8 cellular contexts compared by ENCODE assay signal in genomic region chr4:83009529-83009928, GRCh38. TPM values are rescaled to one million over a fixed set of nuclear protein-coding genes. Genes with fewer than 3 reads are reported as not detected.
DNase-seq lines count a peak whose midpoint lies in the region; ATAC-seq, FAIRE-seq and TF ChIP-seq lines count a peak whose summit lies in the region.

No MANE protein-coding gene starts in this region.

- peaks cover 71% of the 10 kb centered on the region for H3K79me2 ChIP-seq in GM12878 (ENCODE audit: control insufficient read depth, insufficient read depth, low read length)

- in situ Hi-C loops in GM12878 (cut with MboI): no loop called here

- RAD21 ChIA-PET in GM12878 (lab: Charles Lee; ENCODE audit: unreplicated experiment): interaction anchor here (1.0 to 6.5 kb wide), 5 partner anchors 27 to 136 kb away, joined by 3 to 68 read pairs (median 19); partner anchors contain the start of genes COPS4 and THAP9

- no peak for TF ChIP-seq EP300 in A549 (IDR thresholded peaks at IDR 0.05)
- no peak for TF ChIP-seq EP300 in GM12878 (IDR thresholded peaks at IDR 0.05; ENCODE audit: borderline replicate concordance in 1 of 2, control insufficient read depth in 1 of 2, low read depth in 2 of 2, low read length in 2 of 2)

- no peaks in the 10 kb centered on the region for H3K27me3 ChIP-seq in GM12878 (replicated peaks in 1 of 2; ENCODE audit: control insufficient read depth in 2 of 2, insufficient read depth in 2 of 2, low read length in 1 of 2)
- H3K27me3 ChIP-seq in mesenchymal stem cell (ENCODE audit: control insufficient read depth in 1 of 2, insufficient read depth in 1 of 2, low read length in 2 of 2): no peaks in the 10 kb centered on the region

- TSS peak; percentile 53 for BruUV-seq in GM12878 (replicated peaks; lab: Mats Ljungman, UMichigan)

- no peak overlapping the region for H3K18ac ChIP-seq in mesenchymal stem cell (ENCODE audit: low read depth in 1 of 2, low read length in 2 of 2)

- H2AFZ ChIP-seq in GM12878 (ENCODE audit: control insufficient read depth, low read depth, low read length) (no peak overlapping the region), mesenchymal stem cell (ENCODE audit: low read depth, low read length) (no peak overlapping the region)

- SMC1A ChIA-PET in GM12878 (lab: Charles Lee; ENCODE audit: uncharacterized antibody, unreplicated experiment): interaction anchor here (0.9 to 3.9 kb wide), 7 partner anchors 11 to 123 kb away, joined by 3 to 33 read pairs (median 5); partner anchors contain the start of gene COPS4

- no peak overlapping the region for H3K14ac ChIP-seq in mesenchymal stem cell (ENCODE audit: low read length in 2 of 2)

- CTCF ChIA-PET in A549 (lab: Yijun Ruan, JAX) (no interaction called here), HEK293T (lab: Yijun Ruan, JAX) (interaction anchor here (0.7 kb wide), 1 partner anchor 97 kb away, joined by 3 read pairs; no protein-coding TSS in a partner anchor), GM12878 (lab: Yijun Ruan, JAX) (interaction anchor here (0.6 to 1.1 kb wide), 5 partner anchors 30 to 395 kb away, joined by 3 to 4 read pairs (median 3); no protein-coding TSS in a partner anchor)

- H2AK5ac ChIP-seq in mesenchymal stem cell (ENCODE audit: low read length, severe bottlenecking): no peak overlapping the region

- no peaks in the 10 kb centered on the region for H4K20me1 ChIP-seq in GM12878 (ENCODE audit: control insufficient read depth, insufficient read depth)

- FAIRE-seq in A549 (lab: Jason Lieb, UNC) (no peak), GM12878 (lab: Jason Lieb, UNC) (no peak)

- H3K36me3 ChIP-seq in GM12878 (ENCODE audit: control insufficient read depth in 2 of 2, insufficient read depth in 2 of 2, low read length in 1 of 2) (no peaks in the 10 kb centered on the region), mesenchymal stem cell (ENCODE audit: control insufficient read depth in 1 of 2, insufficient read depth in 2 of 2, low read depth in 1 of 2, low read length in 2 of 2) (no peaks in the 10 kb centered on the region)

- H2BK5ac ChIP-seq in mesenchymal stem cell (ENCODE audit: low read depth, low read length, poor library complexity, severe bottlenecking): no peak overlapping the region

- TF ChIP-seq POLR2A in A549 (IDR thresholded peaks at IDR 0.05; ENCODE audit: low read length) (no peak), GM12878 (IDR thresholded peaks at IDR 0.05; ENCODE audit: low read depth, low read length) (no peak)

- WGBS in A549 (ENCODE audit: missing lambda C conversion rate): 71% methylated on average over 3 of the region's 3 CpGs
- WGBS in GM12878 (ENCODE audit: insufficient coverage, insufficient replicate concordance, low lambda C conversion rate, missing lambda C conversion rate): 57% methylated on average over 3 of the region's 3 CpGs
- 85% methylated on average over 2 of the region's 3 CpGs for WGBS in mesenchymal stem cell

- H3K9ac ChIP-seq in GM12878 (ENCODE audit: control insufficient read depth, insufficient read depth, low read length) (peak overlapping the region; percentile 95), mesenchymal stem cell (ENCODE audit: low read length) (peak overlapping the region; percentile 99)

- H3K4ac ChIP-seq in mesenchymal stem cell (ENCODE audit: low read depth in 1 of 2, low read length in 2 of 2): no peak overlapping the region

- H3K4me2 ChIP-seq in A549: peak overlapping the region; percentile 79
- H3K4me2 ChIP-seq in GM12878 (ENCODE audit: control insufficient read depth, insufficient read depth): peak overlapping the region; percentile 72
- peak overlapping the region; percentile 93 for H3K4me2 ChIP-seq in mesenchymal stem cell (ENCODE audit: low read length, poor library complexity, severe bottlenecking)

- POLR2A ChIA-PET in A549 (lab: Yijun Ruan, JAX) (interaction anchor here (1.1 kb wide), 1 partner anchor 25 kb away, joined by 5 read pairs; the partner anchor contains the start of gene COPS4), HEK293T (lab: Yijun Ruan, JAX) (interaction anchor here (1.7 to 2.6 kb wide), 2 partner anchors 108 to 275 kb away, joined by 5 to 16 read pairs; partner anchors contain the start of genes COQ2 and THAP9), GM12878 (lab: Charles Lee) (interaction anchor here (1.3 to 3.3 kb wide), 3 partner anchors 20 to 27 kb away, joined by 5 to 27 read pairs (median 6); partner anchors contain the start of gene COPS4)

- TF ChIP-seq CTCF in A549 (IDR thresholded peaks at IDR 0.05) (no peak), GM12878 (IDR thresholded peaks at IDR 0.05 in 2 of 3, conservative IDR thresholded peaks at IDR 0.05 in 1 of 3; ENCODE audit: control insufficient read depth in 2 of 3, extremely low read depth in 1 of 3, insufficient read depth in 1 of 3, low read depth in 3 of 3, low read length in 3 of 3) (no peak)

- TF ChIP-seq RAD21 in A549 (conservative IDR thresholded peaks at IDR 0.05 in 1 of 2, IDR thresholded peaks at IDR 0.05 in 1 of 2) (no peak), GM12878 (IDR thresholded peaks at IDR 0.05; ENCODE audit: insufficient read depth, low read depth, low read length) (no peak)

- peak overlapping the region; percentile 80 for H3K4me3 ChIP-seq in A549
- H3K4me3 ChIP-seq in GM12878: peak overlapping the region; percentile 76
- H3K4me3 ChIP-seq in mesenchymal stem cell (ENCODE audit: insufficient read depth in 1 of 2, low read depth in 1 of 2, low read length in 2 of 2): peak overlapping the region in 1 of 2 experiments; percentile 95

- H3K79me1 ChIP-seq in mesenchymal stem cell (replicated peaks; ENCODE audit: low read length, poor library complexity, severe bottlenecking): peaks cover 11% of the 10 kb centered on the region

- no peak overlapping the region for H3K23ac ChIP-seq in mesenchymal stem cell (ENCODE audit: low read length in 2 of 2)

- H3K4me1 ChIP-seq in A549 (peaks cover 23% of the 10 kb centered on the region), GM12878 (ENCODE audit: control insufficient read depth, insufficient read depth, low read length) (no peaks in the 10 kb centered on the region), mesenchymal stem cell (ENCODE audit: control insufficient read depth, insufficient read depth, low read depth, low read length) (peaks cover 2% of the 10 kb centered on the region)

- ATAC-seq in A549: no peak
- no peak for ATAC-seq in GM12878
- ATAC-seq in GM21528 (IDR thresholded peaks at IDR 0.05; ENCODE audit: low FRiP score, unreplicated experiment): no peak
- no peak for ATAC-seq in HG03097 (IDR thresholded peaks at IDR 0.05; ENCODE audit: low FRiP score, unreplicated experiment)

- H3K9me3 ChIP-seq in A549 (no peaks in the 10 kb centered on the region), GM12878 (replicated peaks; ENCODE audit: control insufficient read depth, insufficient read depth, low read length) (no peaks in the 10 kb centered on the region), mesenchymal stem cell (ENCODE audit: control insufficient read depth, low read length) (no peaks in the 10 kb centered on the region)

- intact Hi-C loops in GM12878 (cut with micrococcal nuclease; ENCODE audit: unreplicated experiment): no loop called here

- DNase-seq in A549 (ENCODE audit: low read depth in 1 of 2, low spot score in 1 of 2) (no peak), HEK293T (ENCODE audit: extremely low spot score) (no peak), GM12878 (ENCODE audit: low read depth, low spot score) (no peak), mesenchymal stem cell (peak; percentile 51), NCI-H128 (lab: John Stamatoyannopoulos, UW; ENCODE audit: unreplicated experiment) (no peak), NCI-H446 treated with DMSO at 0.1 percent for 48 hours (lab: John Stamatoyannopoulos, UW) (no peak)

- H4K8ac ChIP-seq in mesenchymal stem cell (ENCODE audit: low read length): no peak overlapping the region

- H2BK15ac ChIP-seq in mesenchymal stem cell (ENCODE audit: low read depth, poor library complexity, severe bottlenecking): no peak overlapping the region

- H2BK12ac ChIP-seq in mesenchymal stem cell (ENCODE audit: low read length in 2 of 2): no peak overlapping the region

- H4K91ac ChIP-seq in mesenchymal stem cell (ENCODE audit: low read length): no peak overlapping the region

- peak overlapping the region; percentile 90 to 96; a peak in 5 of 6 replicates for H3K27ac ChIP-seq in A549
- peak overlapping the region; percentile 92 for H3K27ac ChIP-seq in GM12878 (ENCODE audit: control insufficient read depth, insufficient read depth)
- no peak overlapping the region for H3K27ac ChIP-seq in mesenchymal stem cell (ENCODE audit: low read length, poor library complexity, severe bottlenecking)

- H2BK120ac ChIP-seq in mesenchymal stem cell (ENCODE audit: low read depth, low read length): no peak overlapping the region

RNA-seq across cellular contexts. Expression of gene LIN54, which starts 1.1 kb away (rescaled TPM):
- 12.0 and 12.7 TPM in 2 replicates for polyA plus RNA-seq in A549 (2011; rRNA removed)
- 4.5 and 5.7 TPM in 2 replicates for polyA plus RNA-seq in A549 (2012; cell fraction: cytosol; rRNA removed)
- 2.3 and 2.4 TPM in 2 replicates for polyA plus RNA-seq in A549 (2012; cell fraction: nucleus; rRNA removed)
- polyA plus RNA-seq in A549 (2017; fragmentation: RNase III; extraction: RNeasy Plus Mini Kit Qiagen cat#74134 plus additional on column Dnase treatment): 6.7 to 6.9 TPM (median 6.8 TPM) in 3 replicates
- polyA minus RNA-seq in A549 (2011; rRNA and poly(A)+ RNA removed): 22.4 and 24.1 TPM in 2 replicates
- total RNA-seq in GM12878 (2013; cell fraction: nucleolus; rRNA removed): 20.8 and 21.2 TPM in 2 replicates
- 16.3 and 18.6 TPM in 2 replicates for total RNA-seq in GM12878 (2014; rRNA removed)
- total RNA-seq in GM12878 (2014; rRNA removed; fragmentation: Illumina TruSeq; extraction: Trizol): 17.3 and 19.0 TPM in 2 replicates
- 13.1 and 14.5 TPM in 2 replicates for total RNA-seq in GM12878 (2021)
- polyA plus RNA-seq in GM12878 (2011; ENCODE audit: low read depth): 1.7 TPM
- polyA plus RNA-seq in GM12878 (2011; rRNA removed): 20.4 and 24.2 TPM in 2 replicates
- polyA plus RNA-seq in GM12878 (2011; cell fraction: cytosol; rRNA removed): 12.2 and 14.1 TPM in 2 replicates
- 7.6 and 8.2 TPM in 2 replicates for polyA plus RNA-seq in GM12878 (2011; cell fraction: nucleus; rRNA removed)
- polyA plus RNA-seq in GM12878 (2012): 3.2 and 5.3 TPM in 2 replicates
- polyA plus RNA-seq in GM12878 (2014; fragmentation: Illumina TruSeq; extraction: Trizol): 13.9 and 16.1 TPM in 2 replicates
- polyA plus RNA-seq in GM12878 (2014; fragmentation: Nextera tagmentation; extraction: Ambion mirVana): 1 to 10 TPM; 1.5 to 2.0 TPM
- 7.8 and 8.8 TPM in 2 replicates for polyA plus RNA-seq in GM12878 (2014; rRNA removed)
- 10 to 100 TPM in 1 of 2 experiments, 1 to 10 TPM in 1; 9.6 to 10.5 TPM for polyA plus RNA-seq in GM12878 (2016; fragmentation: Nextera tagmentation; extraction: Ambion mirVana)
- polyA minus RNA-seq in GM12878 (2011; rRNA and poly(A)+ RNA removed): 49.2 and 64.7 TPM in 2 replicates
- 14.7 and 17.7 TPM in 2 replicates for polyA minus RNA-seq in GM12878 (2011; cell fraction: cytosol; rRNA and poly(A)+ RNA removed)
- polyA minus RNA-seq in GM12878 (2011; cell fraction: nucleus; rRNA and poly(A)+ RNA removed): 14.6 and 22.1 TPM in 2 replicates
- 8.7 TPM for polyA plus RNA-seq in mesenchymal stem cell (2013, experiment 1 of 2)
- 8.6 TPM for polyA plus RNA-seq in mesenchymal stem cell (2013, experiment 2 of 2)

RNA-seq across cellular contexts. Expression of gene COPS4, which starts 25.5 kb away (rescaled TPM):
- polyA plus RNA-seq in A549 (2011; rRNA removed) (35.5 and 36.5 TPM in 2 replicates), A549 (2017; fragmentation: RNase III; extraction: RNeasy Plus Mini Kit Qiagen cat#74134 plus additional on column Dnase treatment) (36.8 to 40.4 TPM (median 39.9 TPM) in 3 replicates), GM12878 (2011; rRNA removed) (55.2 and 76.7 TPM in 2 replicates), GM12878 (2014; fragmentation: Illumina TruSeq; extraction: Trizol) (73.8 and 95.4 TPM in 2 replicates), GM12878 (2014; fragmentation: Nextera tagmentation; extraction: Ambion mirVana) (100 to 1,000 TPM; 112 to 159 TPM), GM12878 (2014; rRNA removed) (45.2 and 59.6 TPM in 2 replicates), GM12878 (2016; fragmentation: Nextera tagmentation; extraction: Ambion mirVana) (10 to 100 TPM; 79.9 to 89.3 TPM)
- polyA plus RNA-seq in A549 (2012; cell fraction: cytosol; rRNA removed): 20.6 and 23.7 TPM in 2 replicates
- polyA plus RNA-seq in A549 (2012; cell fraction: nucleus; rRNA removed): 9.0 and 9.6 TPM in 2 replicates
- 9.3 and 10.2 TPM in 2 replicates for polyA minus RNA-seq in A549 (2011; rRNA and poly(A)+ RNA removed)
- total RNA-seq in GM12878 (2013; cell fraction: nucleolus; rRNA removed): 21.9 and 26.4 TPM in 2 replicates
- total RNA-seq in GM12878 (2014; rRNA removed) (54.6 and 65.1 TPM in 2 replicates), GM12878 (2014; rRNA removed; fragmentation: Illumina TruSeq; extraction: Trizol) (59.6 and 63.4 TPM in 2 replicates), GM12878 (2021) (34.2 and 35.5 TPM in 2 replicates)
- 32.4 TPM for polyA plus RNA-seq in GM12878 (2011; ENCODE audit: low read depth)
- polyA plus RNA-seq in GM12878 (2011; cell fraction: cytosol; rRNA removed): 38.9 and 59.8 TPM in 2 replicates
- 27.6 and 32.8 TPM in 2 replicates for polyA plus RNA-seq in GM12878 (2011; cell fraction: nucleus; rRNA removed)
- 37.5 and 45.6 TPM in 2 replicates for polyA plus RNA-seq in GM12878 (2012)
- polyA minus RNA-seq in GM12878 (2011; rRNA and poly(A)+ RNA removed): 35.3 and 55.5 TPM in 2 replicates
- polyA minus RNA-seq in GM12878 (2011; cell fraction: cytosol; rRNA and poly(A)+ RNA removed): 7.6 and 10.0 TPM in 2 replicates
- polyA minus RNA-seq in GM12878 (2011; cell fraction: nucleus; rRNA and poly(A)+ RNA removed): 10.5 and 20.9 TPM in 2 replicates
- polyA plus RNA-seq in mesenchymal stem cell (2013, experiment 1 of 2): 41.8 TPM
- polyA plus RNA-seq in mesenchymal stem cell (2013, experiment 2 of 2): 42.4 TPM
